Comparison of ENCODE assay signal across 8 cellular contexts in genomic region chr15:55168350-55168974, GRCh38. TPM values are rescaled to one million over a fixed set of nuclear protein-coding genes. Genes with fewer than 3 reads are reported as not detected.
DNase-seq lines count a peak whose midpoint lies in the region; ATAC-seq, FAIRE-seq and TF ChIP-seq lines count a peak whose summit lies in the region.

No MANE protein-coding gene starts in this region.

- no peaks in the 10 kb centered on the region for H3K36me3 Mint-ChIP-seq in activated T-cell treated with anti-CD3 and anti-CD28 coated beads, Interleukin-2, amount 50 U/mL, for 72 hours (ENCODE audit: insufficient read depth in 2 of 2)

- TF ChIP-seq CTCF in foreskin keratinocyte (conservative IDR thresholded peaks at IDR 0.05) (peak; percentile 87), pancreas (IDR thresholded peaks at IDR 0.05) (peak; percentile 41 to 70 (median 56))

- no peaks in the 10 kb centered on the region for H3K4me1 Mint-ChIP-seq in activated T-cell treated with anti-CD3 and anti-CD28 coated beads, Interleukin-2, amount 50 U/mL, for 72 hours (ENCODE audit: low read depth)

- intact Hi-C loops in pancreas (cut with DNase I): no loop called here

- no peak overlapping the region for H3K27ac Mint-ChIP-seq in activated T-cell treated with anti-CD3 and anti-CD28 coated beads, Interleukin-2, amount 50 U/mL, for 72 hours

- H3K4me3 ChIP-seq in pancreas: no peak overlapping the region

- H3K9me3 Mint-ChIP-seq in activated T-cell treated with anti-CD3 and anti-CD28 coated beads, Interleukin-2, amount 50 U/mL, for 72 hours: no peaks in the 10 kb centered on the region

- no peaks in the 10 kb centered on the region for H3K27me3 Mint-ChIP-seq in activated T-cell treated with anti-CD3 and anti-CD28 coated beads, Interleukin-2, amount 50 U/mL, for 72 hours (ENCODE audit: low read depth)

- H3K27ac ChIP-seq in foreskin keratinocyte (no peak overlapping the region), pancreas (no peak overlapping the region)

- 65 to 68% methylated on average over 11 of the region's 11 CpGs for WGBS in pancreas, 2 donors

- FAIRE-seq in RCC 7860 (lab: Jason Lieb, UNC): peak; percentile 46
- no peak for FAIRE-seq in pancreas (lab: Jason Lieb, UNC)

- ATAC-seq in GM21723 (IDR thresholded peaks at IDR 0.05; ENCODE audit: unreplicated experiment): peak; percentile 84
- ATAC-seq in activated T-cell treated with anti-CD3 and anti-CD28 coated beads, Interleukin-2, amount 50 U/mL, for 72 hours (replicated peaks in 1 of 2): peak; percentile 65 to 70
- ATAC-seq in foreskin keratinocyte: peak; percentile 96
- ATAC-seq in pancreas: peak; percentile 21 to 85 (median 76)
- ATAC-seq in HG03521 (IDR thresholded peaks at IDR 0.05; ENCODE audit: unreplicated experiment): no peak

- H3K4me1 ChIP-seq in foreskin keratinocyte (no peaks in the 10 kb centered on the region), pancreas (no peaks in the 10 kb centered on the region)

- H3K9me3 ChIP-seq in pancreas: no peaks in the 10 kb centered on the region

- no peaks in the 10 kb centered on the region for H3K36me3 ChIP-seq in pancreas

- DNase-seq in GDM1 (lab: John Stamatoyannopoulos, UW) (peak; percentile 69), KBM-7 (peak; percentile 62), RCC 7860 (ENCODE audit: low spot score) (peak; percentile 66), foreskin keratinocyte (peak; percentile 21 to 54), pancreas (peak; percentile 23 to 79 (median 49))
- peak; percentile 50 to 57 for DNase-seq in activated T-cell treated with anti-CD3 and anti-CD28 coated beads, Interleukin-2, amount 50 U/mL, for 72 hours

- in situ Hi-C loops in KBM-7 (cut with MboI; ENCODE audit: low pct_unique_long_range_greater_than_20kb, low sequenced_read_pairs): no loop called here

- H3K27me3 ChIP-seq in foreskin keratinocyte (no peaks in the 10 kb centered on the region), pancreas (no peaks in the 10 kb centered on the region)

- H3K4me3 Mint-ChIP-seq in activated T-cell treated with anti-CD3 and anti-CD28 coated beads, Interleukin-2, amount 50 U/mL, for 72 hours: no peak overlapping the region

RNA-seq across cellular contexts. Expression of gene RSL24D1, which starts 28.3 kb away (rescaled TPM):
- 100 to 1,000 TPM; 181 to 207 TPM for total RNA-seq in activated T-cell treated with anti-CD3 and anti-CD28 coated beads, Interleukin-2, amount 50 U/mL, for 72 hours
- total RNA-seq in foreskin keratinocyte (81.3 and 89.3 TPM in 2 replicates), pancreas (10 to 100 TPM; 30.7 to 67.0 (median 36.1) TPM)
- polyA plus RNA-seq in foreskin keratinocyte (76.7 and 78.6 TPM in 2 replicates), pancreas (10 to 100 TPM; 37.5 to 48.3 TPM)
